Comparison of ENCODE assay signal across 8 cellular contexts in genomic region chr6:74409447-74409846, GRCh38.
DNase-seq lines count a peak whose midpoint lies in the region; ATAC-seq and TF ChIP-seq lines count a peak whose summit lies in the region.

No MANE protein-coding gene starts in this region.

- peaks cover 9% of the 10 kb centered on the region for H3K9me3 Mint-ChIP-seq in activated CD4-positive, alpha-beta memory T cell treated with anti-CD3 and anti-CD28 coated beads for 36 hours
- H3K9me3 Mint-ChIP-seq in activated T-helper 2 cell treated with anti-CD3 and anti-CD28 coated beads, Interferon-gamma antibody, Interleukin-2, Interleukin-4, amounts not matched to agents 10 μg/mL and 5 μg/mL and 100 μg/mL, durations not matched to agents 14 hours and 24 hours and 36 hours = no peaks in the 10 kb centered on the region
- H3K9me3 Mint-ChIP-seq in activated T-cell treated with anti-CD3 and anti-CD28 coated beads, Interleukin-2, amount 50 U/mL, for 4 hours = peaks cover 6% of the 10 kb centered on the region

- no peak for TF ChIP-seq POLR2A in gastrocnemius medialis (IDR thresholded peaks at IDR 0.05)

- no peaks in the 10 kb centered on the region for H3K36me3 ChIP-seq in gastrocnemius medialis

- no peaks in the 10 kb centered on the region for H3K4me1 ChIP-seq in gastrocnemius medialis

- peak; percentile 72 for ATAC-seq in GM21723 (IDR thresholded peaks at IDR 0.05; ENCODE audit: unreplicated experiment)
- peak; percentile 80 for ATAC-seq in esophagus mucosa
- ATAC-seq in gastrocnemius medialis = peak; percentile 56 to 68
- ATAC-seq in activated T-cell treated with anti-CD3 and anti-CD28 coated beads, Interleukin-2, amount 50 U/mL, for 4 hours = no peak

- H3K4me1 Mint-ChIP-seq in activated CD4-positive, alpha-beta memory T cell treated with anti-CD3 and anti-CD28 coated beads for 36 hours (ENCODE audit: low read depth) = no peaks in the 10 kb centered on the region
- H3K4me1 Mint-ChIP-seq in activated T-helper 2 cell treated with anti-CD3 and anti-CD28 coated beads, Interferon-gamma antibody, Interleukin-2, Interleukin-4, amounts not matched to agents 10 μg/mL and 5 μg/mL and 100 μg/mL, durations not matched to agents 14 hours and 24 hours and 36 hours (ENCODE audit: low read depth) = no peaks in the 10 kb centered on the region
- no peaks in the 10 kb centered on the region for H3K4me1 Mint-ChIP-seq in activated T-cell treated with anti-CD3 and anti-CD28 coated beads, Interleukin-2, amount 50 U/mL, for 4 hours (ENCODE audit: low read depth)

- no peak overlapping the region for H3K4me3 ChIP-seq in LNCaP clone FGC (ENCODE audit: low read depth, low read length)
- H3K4me3 ChIP-seq in gastrocnemius medialis = no peak overlapping the region

- POLR2A ChIA-PET in activated CD4-positive, alpha-beta memory T cell treated with anti-CD3 and anti-CD28 coated beads for 36 hours (lab: Charles Lee) = no interaction called here

- no peak overlapping the region for H3K4me3 Mint-ChIP-seq in activated CD4-positive, alpha-beta memory T cell treated with anti-CD3 and anti-CD28 coated beads for 36 hours
- no peak overlapping the region for H3K4me3 Mint-ChIP-seq in activated T-helper 2 cell treated with anti-CD3 and anti-CD28 coated beads, Interferon-gamma antibody, Interleukin-2, Interleukin-4, amounts not matched to agents 10 μg/mL and 5 μg/mL and 100 μg/mL, durations not matched to agents 14 hours and 24 hours and 36 hours (ENCODE audit: low read depth)
- no peak overlapping the region for H3K4me3 Mint-ChIP-seq in activated T-cell treated with anti-CD3 and anti-CD28 coated beads, Interleukin-2, amount 50 U/mL, for 4 hours

- H3K27ac Mint-ChIP-seq in activated CD4-positive, alpha-beta memory T cell treated with anti-CD3 and anti-CD28 coated beads for 36 hours = no peak overlapping the region
- H3K27ac Mint-ChIP-seq in activated T-helper 2 cell treated with anti-CD3 and anti-CD28 coated beads, Interferon-gamma antibody, Interleukin-2, Interleukin-4, amounts not matched to agents 10 μg/mL and 5 μg/mL and 100 μg/mL, durations not matched to agents 14 hours and 24 hours and 36 hours = no peak overlapping the region

- H3K27me3 Mint-ChIP-seq in activated CD4-positive, alpha-beta memory T cell treated with anti-CD3 and anti-CD28 coated beads for 36 hours = no peaks in the 10 kb centered on the region
- H3K27me3 Mint-ChIP-seq in activated T-helper 2 cell treated with anti-CD3 and anti-CD28 coated beads, Interferon-gamma antibody, Interleukin-2, Interleukin-4, amounts not matched to agents 10 μg/mL and 5 μg/mL and 100 μg/mL, durations not matched to agents 14 hours and 24 hours and 36 hours (ENCODE audit: low read depth) = no peaks in the 10 kb centered on the region
- H3K27me3 Mint-ChIP-seq in activated T-cell treated with anti-CD3 and anti-CD28 coated beads, Interleukin-2, amount 50 U/mL, for 4 hours (ENCODE audit: low read depth) = no peaks in the 10 kb centered on the region

- H3K27ac ChIP-seq in gastrocnemius medialis = no peak overlapping the region

- CTCF ChIA-PET in activated CD4-positive, alpha-beta memory T cell treated with anti-CD3 and anti-CD28 coated beads for 36 hours (lab: Charles Lee) = interaction anchor here (1.5 kb wide), 1 partner anchor 801 kb away, joined by 3 read pairs; no protein-coding TSS in a partner anchor

- H3K36me3 Mint-ChIP-seq in activated CD4-positive, alpha-beta memory T cell treated with anti-CD3 and anti-CD28 coated beads for 36 hours = no peaks in the 10 kb centered on the region
- no peaks in the 10 kb centered on the region for H3K36me3 Mint-ChIP-seq in activated T-helper 2 cell treated with anti-CD3 and anti-CD28 coated beads, Interferon-gamma antibody, Interleukin-2, Interleukin-4, amounts not matched to agents 10 μg/mL and 5 μg/mL and 100 μg/mL, durations not matched to agents 14 hours and 24 hours and 36 hours (ENCODE audit: low read depth)
- H3K36me3 Mint-ChIP-seq in activated T-cell treated with anti-CD3 and anti-CD28 coated beads, Interleukin-2, amount 50 U/mL, for 4 hours (ENCODE audit: insufficient read depth) = no peaks in the 10 kb centered on the region

- intact Hi-C loops in gastrocnemius medialis (cut with DNase I; ENCODE audit: low total_unique reads) = loop anchor here (2.0 kb wide), 1 partner anchor 799 kb away; no protein-coding TSS in a partner anchor
- intact Hi-C loops in activated CD4-positive, alpha-beta memory T cell treated with anti-CD3 and anti-CD28 coated beads for 36 hours (cut with micrococcal nuclease) = no loop called here
- intact Hi-C loops in activated T-helper 2 cell treated with anti-CD3 and anti-CD28 coated beads, Interferon-gamma antibody, Interleukin-2, Interleukin-4, amounts not matched to agents 10 μg/mL and 5 μg/mL and 100 μg/mL, durations not matched to agents 14 hours and 24 hours and 36 hours (cut with micrococcal nuclease) = no loop called here

- in situ Hi-C loops in gastrocnemius medialis (cut with MboI; ENCODE audit: low sequenced_read_pairs in 4 of 4) = loop anchor here in 2 of 4 donors (25.0 kb wide), 1 partner anchor 803 kb away; the partner anchor contains the start of gene COL12A1 (in 2 of the 2)

- TF ChIP-seq CTCF in LNCaP clone FGC (IDR thresholded peaks at IDR 0.05; ENCODE audit: control insufficient read depth, extremely low read depth, insufficient read depth) = peak; percentile 49
- TF ChIP-seq CTCF in gastrocnemius medialis (IDR thresholded peaks at IDR 0.05 in 4 of 5, conservative IDR thresholded peaks at IDR 0.05 in 1 of 5) = peak in 1 of 5 experiments; percentile 22

- no peaks in the 10 kb centered on the region for H3K27me3 ChIP-seq in gastrocnemius medialis

- DNase-seq in ELR (ENCODE audit: low read depth) (peak; percentile 78), LNCaP clone FGC (ENCODE audit: low read depth) (peak; percentile 7), gastrocnemius medialis (no peak)
- DNase-seq in activated CD4-positive, alpha-beta memory T cell treated with anti-CD3 and anti-CD28 coated beads for 36 hours = no peak
- DNase-seq in activated T-helper 2 cell treated with anti-CD3 and anti-CD28 coated beads, Interferon-gamma antibody, Interleukin-2, Interleukin-4, amounts not matched to agents 10 μg/mL and 5 μg/mL and 100 μg/mL, durations not matched to agents 14 hours and 24 hours and 36 hours (ENCODE audit: low spot score) = no peak
- DNase-seq in activated T-cell treated with anti-CD3 and anti-CD28 coated beads, Interleukin-2, amount 50 U/mL, for 4 hours = no peak

- H3K9me3 ChIP-seq in gastrocnemius medialis = no peaks in the 10 kb centered on the region

Comparison
In these comparisons a context has a peak if more than half of its experiments do, and no peak if none do; other contexts are left out.
1. DNase-seq: peak in ELR (single experiment) and LNCaP clone FGC (single experiment); none in gastrocnemius medialis (0 of 2), activated CD4-positive, alpha-beta memory T cell treated with anti-CD3 and anti-CD28 coated beads for 36 hours (single experiment), activated T-helper 2 cell treated with anti-CD3 and anti-CD28 coated beads, Interferon-gamma antibody, Interleukin-2, Interleukin-4, amounts not matched to agents 10 μg/mL and 5 μg/mL and 100 μg/mL, durations not matched to agents 14 hours and 24 hours and 36 hours (single experiment) and activated T-cell treated with anti-CD3 and anti-CD28 coated beads, Interleukin-2, amount 50 U/mL, for 4 hours (single experiment).
2. ATAC-seq: peak in GM21723 (single experiment), esophagus mucosa (single experiment) and gastrocnemius medialis (2 of 2); none in activated T-cell treated with anti-CD3 and anti-CD28 coated beads, Interleukin-2, amount 50 U/mL, for 4 hours (0 of 2).